ENCODE assay signal across 8 cellular contexts in genomic region chr14:103561381-103562134, GRCh38. TPM values are rescaled to one million over a fixed set of nuclear protein-coding genes. Genes with fewer than 3 reads are reported as not detected.
DNase-seq lines count a peak whose midpoint lies in the region; ATAC-seq and TF ChIP-seq lines count a peak whose summit lies in the region.

No MANE protein-coding gene starts in this region.

- peaks cover 68% of the 10 kb centered on the region for H3K4me1 Mint-ChIP-seq in activated CD4-positive, alpha-beta T cell treated with anti-CD3 and anti-CD28 coated beads, Interleukin-2, amount 10 ng/mL, durations not matched to agents 7 days and 5 days

- peaks cover 28% of the 10 kb centered on the region for H3K36me3 ChIP-seq in neutrophil

- POLR2A ChIA-PET in activated CD4-positive, alpha-beta T cell treated with anti-CD3 and anti-CD28 coated beads, Interleukin-2, amount 10 ng/mL, durations not matched to agents 7 days and 5 days (lab: Charles Lee), result interaction anchor here (0.7 to 1.0 kb wide), 3 partner anchors 39 to 323 kb away, joined by 3 to 4 read pairs (median 3); partner anchors contain the start of gene CKB

- DNase-seq in GDM1 (lab: John Stamatoyannopoulos, UW) (peak; percentile 27), LNCaP clone FGC (ENCODE audit: low read depth) (no peak), fibroblast of gingiva (ENCODE audit: low read depth) (peak; percentile 52), anterior cingulate cortex (lab: John Stamatoyannopoulos, UW) (no peak), GOT3 (lab: John Stamatoyannopoulos, UW) (no peak)
- peak; percentile 62 for DNase-seq in activated CD4-positive, alpha-beta T cell treated with anti-CD3 and anti-CD28 coated beads, Interleukin-2, amount 10 ng/mL, durations not matched to agents 7 days and 5 days

- no peaks in the 10 kb centered on the region for H3K27me3 Mint-ChIP-seq in activated CD4-positive, alpha-beta T cell treated with anti-CD3 and anti-CD28 coated beads, Interleukin-2, amount 10 ng/mL, durations not matched to agents 7 days and 5 days

- H3K27ac ChIP-seq in neutrophil, result peak overlapping the region; percentile 100

- peaks cover 29% of the 10 kb centered on the region for H3K36me3 Mint-ChIP-seq in activated CD4-positive, alpha-beta T cell treated with anti-CD3 and anti-CD28 coated beads, Interleukin-2, amount 10 ng/mL, durations not matched to agents 7 days and 5 days (ENCODE audit: low read depth)

- CTCF ChIA-PET in activated CD4-positive, alpha-beta T cell treated with anti-CD3 and anti-CD28 coated beads, Interleukin-2, amount 10 ng/mL, durations not matched to agents 7 days and 5 days (lab: Charles Lee), result interaction anchor here (0.6 to 5.3 kb wide), 7 partner anchors 9 to 457 kb away, joined by 3 to 15 read pairs (median 4); no protein-coding TSS in a partner anchor

- peak overlapping the region; percentile 62 for H3K4me3 ChIP-seq in LNCaP clone FGC (ENCODE audit: low read depth, low read length)
- peak overlapping the region; percentile 86 to 99 for H3K4me3 ChIP-seq in neutrophil (ENCODE audit: low read depth in 1 of 2, low read length in 1 of 2)

- TF ChIP-seq CTCF in LNCaP clone FGC (IDR thresholded peaks at IDR 0.05; ENCODE audit: control insufficient read depth, extremely low read depth, insufficient read depth) (no peak), neutrophil (IDR thresholded peaks at IDR 0.05) (no peak)

- no peaks in the 10 kb centered on the region for H3K9me3 Mint-ChIP-seq in activated CD4-positive, alpha-beta T cell treated with anti-CD3 and anti-CD28 coated beads, Interleukin-2, amount 10 ng/mL, durations not matched to agents 7 days and 5 days

- H3K4me3 Mint-ChIP-seq in activated CD4-positive, alpha-beta T cell treated with anti-CD3 and anti-CD28 coated beads, Interleukin-2, amount 10 ng/mL, durations not matched to agents 7 days and 5 days, result peak overlapping the region; percentile 92

- peaks cover 25 to 29% of the 10 kb centered on the region in 2 experiments for H3K4me1 ChIP-seq in neutrophil (ENCODE audit: control insufficient read depth in 1 of 2, insufficient read depth in 1 of 2, low read depth in 1 of 2, low read length in 1 of 2)

- peak; percentile 22 for ATAC-seq in GM21786 (IDR thresholded peaks at IDR 0.05; ENCODE audit: unreplicated experiment)

- no peaks in the 10 kb centered on the region for H3K27me3 ChIP-seq in neutrophil

- no peaks in the 10 kb centered on the region for H3K9me3 ChIP-seq in neutrophil

- H3K27ac Mint-ChIP-seq in activated CD4-positive, alpha-beta T cell treated with anti-CD3 and anti-CD28 coated beads, Interleukin-2, amount 10 ng/mL, durations not matched to agents 7 days and 5 days, result peak overlapping the region; percentile 90

RNA-seq across cellular contexts. Expression of gene BAG5, which starts 0.9 kb away (rescaled TPM):
- total RNA-seq in activated CD4-positive, alpha-beta T cell treated with anti-CD3 and anti-CD28 coated beads, Interleukin-2, amount 10 ng/mL, durations not matched to agents 7 days and 5 days, result 10 to 100 TPM; 29.8 to 30.5 TPM

RNA-seq across cellular contexts. Expression of gene COA8, which starts 1.2 kb away (rescaled TPM):
- total RNA-seq in activated CD4-positive, alpha-beta T cell treated with anti-CD3 and anti-CD28 coated beads, Interleukin-2, amount 10 ng/mL, durations not matched to agents 7 days and 5 days, result 10 to 100 TPM; 24.7 to 24.9 TPM

RNA-seq across cellular contexts. Expression of gene TRMT61A, which starts 32.6 kb away (rescaled TPM):
- 1 to 10 TPM; 7.0 to 8.8 TPM for total RNA-seq in activated CD4-positive, alpha-beta T cell treated with anti-CD3 and anti-CD28 coated beads, Interleukin-2, amount 10 ng/mL, durations not matched to agents 7 days and 5 days

RNA-seq across cellular contexts. Expression of gene CKB, which starts 38.9 kb away (rescaled TPM):
- under 1 TPM; 0.52 to 0.67 TPM for total RNA-seq in activated CD4-positive, alpha-beta T cell treated with anti-CD3 and anti-CD28 coated beads, Interleukin-2, amount 10 ng/mL, durations not matched to agents 7 days and 5 days

Comparison
In these comparisons a context has a peak if more than half of its experiments do, and no peak if none do; other contexts are left out.
1. DNase-seq: peak in GDM1 (single experiment), activated CD4-positive, alpha-beta T cell treated with anti-CD3 and anti-CD28 coated beads, Interleukin-2, amount 10 ng/mL, durations not matched to agents 7 days and 5 days (single experiment) and fibroblast of gingiva (single experiment); none in LNCaP clone FGC (single experiment), anterior cingulate cortex (0 of 58) and GOT3 (single experiment).